ENCODE assay signal across 2 cellular contexts in genomic region chr19:33564836-33565338, GRCh38.
TF ChIP-seq lines count a peak whose summit lies in the region.

No MANE protein-coding gene starts in this region.

TF ChIP-seq in HepG2, 621 proteins besides CTCF, POLR2A, EP300 and RAD21:
- TF ChIP-seq ZNF468 (CRISPR knock-in tag; IDR thresholded peaks at IDR 0.05) (no peak), MAFK (conservative IDR thresholded peaks at IDR 0.05 in 1 of 2, IDR thresholded peaks at IDR 0.05 in 1 of 2; ENCODE audit: low read length in 2 of 2) (peak; percentile 42 to 68; a peak in 3 of 4 replicates), MAFF (IDR thresholded peaks at IDR 0.05; ENCODE audit: low read depth, low read length) (0 out of 2 replicates have a peak, but pooled peaks have one; percentile 32)

TF ChIP-seq in WTC11, 78 proteins besides CTCF, POLR2A, EP300 and RAD21:
- TF ChIP-seq ZNF263 (CRISPR knock-in tag; IDR thresholded peaks at IDR 0.05; ENCODE audit: low read depth) (no peak), NFE2L1 (CRISPR knock-in tag; IDR thresholded peaks at IDR 0.05) (no peak), MLX (CRISPR knock-in tag; IDR thresholded peaks at IDR 0.05) (no peak), ZNF219 (CRISPR knock-in tag; IDR thresholded peaks at IDR 0.05; ENCODE audit: borderline replicate concordance) (no peak), FOXK1 (CRISPR knock-in tag; IDR thresholded peaks at IDR 0.05) (no peak), ATF6 (CRISPR knock-in tag; IDR thresholded peaks at IDR 0.05) (no peak), NFYB (CRISPR knock-in tag; conservative IDR thresholded peaks at IDR 0.05; ENCODE audit: low read depth) (no peak), ZNF532 (CRISPR knock-in tag; IDR thresholded peaks at IDR 0.05; ENCODE audit: borderline replicate concordance) (no peak), OVOL2 (CRISPR knock-in tag; IDR thresholded peaks at IDR 0.05; ENCODE audit: borderline replicate concordance) (no peak)
